ENCODE assay signal across 2 cellular contexts in the genomic region with DNA sequence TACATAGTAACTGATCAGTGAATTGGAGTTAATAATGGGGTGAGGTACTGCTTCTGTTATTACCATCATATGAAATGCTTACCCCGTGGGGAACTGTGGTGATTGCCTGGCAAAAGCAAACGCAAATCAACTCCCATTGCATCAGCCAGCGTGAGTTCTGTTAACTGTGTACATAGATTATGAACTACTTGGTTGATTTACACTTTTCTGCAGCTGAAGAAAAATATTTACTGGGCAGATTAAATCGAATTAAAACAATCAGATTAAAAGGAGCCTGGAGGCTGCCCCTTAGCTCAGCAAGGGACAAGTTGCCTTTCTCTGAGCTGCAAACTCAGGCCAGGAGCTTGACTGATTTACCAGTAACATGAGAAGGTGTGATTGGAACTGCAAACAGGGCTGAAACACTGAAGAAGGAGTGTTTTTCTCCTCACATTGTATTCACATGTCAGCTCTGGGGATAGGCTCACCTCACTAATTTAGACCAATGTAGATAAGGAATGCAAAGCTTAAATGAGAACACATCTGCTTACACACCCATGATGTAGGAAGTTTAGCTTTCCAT.
TF ChIP-seq lines count a peak whose summit lies in the region.

No MANE protein-coding gene starts in this region.

TF ChIP-seq in H1, 55 proteins besides CTCF, POLR2A, EP300 and RAD21:
- TF ChIP-seq POLR2AphosphoS5 (IDR thresholded peaks at IDR 0.05; ENCODE audit: low read depth, low read length) (no peak), KDM1A (IDR thresholded peaks at IDR 0.05; ENCODE audit: borderline replicate concordance, low read length) (no peak; the same call in 1 of the 2 replicates), BACH1 (IDR thresholded peaks at IDR 0.05; ENCODE audit: low read length) (no peak), SAP30 (IDR thresholded peaks at IDR 0.05; ENCODE audit: insufficient read depth, insufficient replicate concordance, low read length) (no peak), PHF8 (conservative IDR thresholded peaks at IDR 0.05; ENCODE audit: low read depth, low read length) (no peak), KDM5A (IDR thresholded peaks at IDR 0.05; ENCODE audit: low read length) (no peak), CREB1 (IDR thresholded peaks at IDR 0.05) (no peak), ASH2L (IDR thresholded peaks at IDR 0.05; ENCODE audit: low read length) (no peak), POU5F1 (IDR thresholded peaks at IDR 0.05; ENCODE audit: low read depth, low read length) (no peak)
- TF ChIP-seq, protein P1, sequence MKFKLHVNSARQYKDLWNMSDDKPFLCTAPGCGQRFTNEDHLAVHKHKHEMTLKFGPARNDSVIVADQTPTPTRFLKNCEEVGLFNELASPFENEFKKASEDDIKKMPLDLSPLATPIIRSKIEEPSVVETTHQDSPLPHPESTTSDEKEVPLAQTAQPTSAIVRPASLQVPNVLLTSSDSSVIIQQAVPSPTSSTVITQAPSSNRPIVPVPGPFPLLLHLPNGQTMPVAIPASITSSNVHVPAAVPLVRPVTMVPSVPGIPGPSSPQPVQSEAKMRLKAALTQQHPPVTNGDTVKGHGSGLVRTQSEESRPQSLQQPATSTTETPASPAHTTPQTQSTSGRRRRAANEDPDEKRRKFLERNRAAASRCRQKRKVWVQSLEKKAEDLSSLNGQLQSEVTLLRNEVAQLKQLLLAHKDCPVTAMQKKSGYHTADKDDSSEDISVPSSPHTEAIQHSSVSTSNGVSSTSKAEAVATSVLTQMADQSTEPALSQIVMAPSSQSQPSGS (IDR thresholded peaks at IDR 0.05; ENCODE audit: low read length), result no peak
- TF ChIP-seq, protein P2, sequence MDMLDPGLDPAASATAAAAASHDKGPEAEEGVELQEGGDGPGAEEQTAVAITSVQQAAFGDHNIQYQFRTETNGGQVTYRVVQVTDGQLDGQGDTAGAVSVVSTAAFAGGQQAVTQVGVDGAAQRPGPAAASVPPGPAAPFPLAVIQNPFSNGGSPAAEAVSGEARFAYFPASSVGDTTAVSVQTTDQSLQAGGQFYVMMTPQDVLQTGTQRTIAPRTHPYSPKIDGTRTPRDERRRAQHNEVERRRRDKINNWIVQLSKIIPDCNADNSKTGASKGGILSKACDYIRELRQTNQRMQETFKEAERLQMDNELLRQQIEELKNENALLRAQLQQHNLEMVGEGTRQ (IDR thresholded peaks at IDR 0.05; ENCODE audit: low read length), result no peak

TF ChIP-seq in HepG2, 621 proteins besides CTCF, POLR2A, EP300 and RAD21:
- TF ChIP-seq ZNF674 (CRISPR knock-in tag; IDR thresholded peaks at IDR 0.05; ENCODE audit: low read depth) (no peak), ZNF10 (CRISPR knock-in tag; IDR thresholded peaks at IDR 0.05; ENCODE audit: borderline replicate concordance, low read depth) (no peak), HDAC2 (CRISPR knock-in tag; IDR thresholded peaks at IDR 0.05) (no peak)
- TF ChIP-seq, protein P3, sequence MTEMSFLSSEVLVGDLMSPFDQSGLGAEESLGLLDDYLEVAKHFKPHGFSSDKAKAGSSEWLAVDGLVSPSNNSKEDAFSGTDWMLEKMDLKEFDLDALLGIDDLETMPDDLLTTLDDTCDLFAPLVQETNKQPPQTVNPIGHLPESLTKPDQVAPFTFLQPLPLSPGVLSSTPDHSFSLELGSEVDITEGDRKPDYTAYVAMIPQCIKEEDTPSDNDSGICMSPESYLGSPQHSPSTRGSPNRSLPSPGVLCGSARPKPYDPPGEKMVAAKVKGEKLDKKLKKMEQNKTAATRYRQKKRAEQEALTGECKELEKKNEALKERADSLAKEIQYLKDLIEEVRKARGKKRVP (CRISPR knock-in tag; IDR thresholded peaks at IDR 0.05), result peak in 1 of 2 experiments; percentile 48; a peak in 1 of 4 replicates
- TF ChIP-seq, protein P4, sequence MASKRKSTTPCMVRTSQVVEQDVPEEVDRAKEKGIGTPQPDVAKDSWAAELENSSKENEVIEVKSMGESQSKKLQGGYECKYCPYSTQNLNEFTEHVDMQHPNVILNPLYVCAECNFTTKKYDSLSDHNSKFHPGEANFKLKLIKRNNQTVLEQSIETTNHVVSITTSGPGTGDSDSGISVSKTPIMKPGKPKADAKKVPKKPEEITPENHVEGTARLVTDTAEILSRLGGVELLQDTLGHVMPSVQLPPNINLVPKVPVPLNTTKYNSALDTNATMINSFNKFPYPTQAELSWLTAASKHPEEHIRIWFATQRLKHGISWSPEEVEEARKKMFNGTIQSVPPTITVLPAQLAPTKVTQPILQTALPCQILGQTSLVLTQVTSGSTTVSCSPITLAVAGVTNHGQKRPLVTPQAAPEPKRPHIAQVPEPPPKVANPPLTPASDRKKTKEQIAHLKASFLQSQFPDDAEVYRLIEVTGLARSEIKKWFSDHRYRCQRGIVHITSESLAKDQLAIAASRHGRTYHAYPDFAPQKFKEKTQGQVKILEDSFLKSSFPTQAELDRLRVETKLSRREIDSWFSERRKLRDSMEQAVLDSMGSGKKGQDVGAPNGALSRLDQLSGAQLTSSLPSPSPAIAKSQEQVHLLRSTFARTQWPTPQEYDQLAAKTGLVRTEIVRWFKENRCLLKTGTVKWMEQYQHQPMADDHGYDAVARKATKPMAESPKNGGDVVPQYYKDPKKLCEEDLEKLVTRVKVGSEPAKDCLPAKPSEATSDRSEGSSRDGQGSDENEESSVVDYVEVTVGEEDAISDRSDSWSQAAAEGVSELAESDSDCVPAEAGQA (IDR thresholded peaks at IDR 0.05; ENCODE audit: low read depth), result no peak
- TF ChIP-seq, protein P4 (CRISPR knock-in tag; IDR thresholded peaks at IDR 0.05; ENCODE audit: borderline replicate concordance), result no peak
- TF ChIP-seq, protein P5, sequence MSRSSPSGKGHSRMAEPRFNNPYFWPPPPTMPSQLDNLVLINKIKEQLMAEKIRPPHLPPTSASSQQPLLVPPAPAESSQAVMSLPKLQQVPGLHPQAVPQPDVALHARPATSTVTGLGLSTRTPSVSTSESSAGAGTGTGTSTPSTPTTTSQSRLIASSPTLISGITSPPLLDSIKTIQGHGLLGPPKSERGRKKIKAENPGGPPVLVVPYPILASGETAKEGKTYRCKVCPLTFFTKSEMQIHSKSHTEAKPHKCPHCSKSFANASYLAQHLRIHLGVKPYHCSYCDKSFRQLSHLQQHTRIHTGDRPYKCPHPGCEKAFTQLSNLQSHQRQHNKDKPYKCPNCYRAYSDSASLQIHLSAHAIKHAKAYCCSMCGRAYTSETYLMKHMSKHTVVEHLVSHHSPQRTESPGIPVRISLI (CRISPR knock-in tag; IDR thresholded peaks at IDR 0.05; ENCODE audit: borderline replicate concordance), result no peak
